ENCODE assay signal across 8 cellular contexts in the genomic region with DNA sequence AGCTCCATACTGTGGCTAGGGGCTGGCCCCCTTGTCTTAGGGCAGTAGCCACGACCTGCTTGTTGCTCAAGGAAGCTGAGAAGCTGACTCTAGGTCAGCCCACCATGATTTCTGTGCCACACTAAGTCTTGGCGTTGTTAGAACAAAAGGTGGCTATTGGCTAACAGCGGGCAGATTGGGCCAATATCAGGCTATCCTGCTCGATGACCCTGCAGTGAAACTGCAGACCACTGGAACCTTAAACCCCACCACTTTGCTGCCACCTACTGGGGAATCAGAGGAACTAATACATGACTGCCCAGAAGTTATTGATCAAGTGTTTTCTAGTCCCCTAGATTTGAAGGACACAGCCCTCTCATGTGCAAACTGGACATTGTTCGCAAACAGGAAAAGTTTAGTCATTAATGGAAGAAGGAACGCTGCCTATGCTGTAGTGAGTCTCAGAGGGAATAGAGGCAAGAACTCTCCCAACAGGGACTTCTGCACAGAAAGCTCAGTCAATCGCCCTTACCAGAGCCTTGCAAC. TPM values are rescaled to one million over a fixed set of nuclear protein-coding genes. Genes with fewer than 3 reads are reported as not detected.
DNase-seq lines count a peak whose midpoint lies in the region; ATAC-seq and TF ChIP-seq lines count a peak whose summit lies in the region.

No MANE protein-coding gene starts in this region.

- H3K27ac ChIP-seq in spleen: no peak overlapping the region

- DNase-seq in EL (peak; percentile 61), GM20000 (ENCODE audit: low spot score) (peak; percentile 45), RKO (ENCODE audit: low spot score) (peak; percentile 71), left ventricle myocardium superior (no peak), spleen (no peak), NCI-H187 treated with DMSO at 0.1 percent for 48 hours (lab: John Stamatoyannopoulos, UW) (no peak)
- DNase-seq in activated naive CD4-positive, alpha-beta T cell treated with anti-CD3 and anti-CD28 coated beads, Interleukin-2, amount 50 U/mL, for 16 hours: peak; percentile 32

- peaks cover 0 to 9% (median 3%) of the 10 kb centered on the region in 6 donors for H3K4me1 ChIP-seq in spleen

- H3K27me3 ChIP-seq in spleen (replicated peaks in 1 of 7): peaks cover 0 to 4% (median 0%) of the 10 kb centered on the region in 7 donors

- H3K4me3 ChIP-seq in spleen: no peak overlapping the region

- TF ChIP-seq CTCF in GM20000 (IDR thresholded peaks at IDR 0.05; ENCODE audit: extremely low read depth, missing control alignments): peak; percentile 28
- peak; percentile 26 to 79 (median 73) for TF ChIP-seq CTCF in spleen (IDR thresholded peaks at IDR 0.05 in 8 of 11, conservative IDR thresholded peaks at IDR 0.05 in 3 of 11)

- H3K9me3 ChIP-seq in spleen: no peaks in the 10 kb centered on the region

- 58 to 70% (median 60%) methylated on average over 7 of the region's 7 CpGs for WGBS in spleen, 5 donors

- TF ChIP-seq POLR2A in spleen (IDR thresholded peaks at IDR 0.05): no peak

- ATAC-seq in HG03469 (IDR thresholded peaks at IDR 0.05; ENCODE audit: unreplicated experiment) (peak; percentile 45), left ventricle myocardium superior (peak; percentile 73)

- H3K36me3 ChIP-seq in spleen: no peaks in the 10 kb centered on the region

- intact Hi-C loops in left ventricle myocardium superior (cut with micrococcal nuclease): no loop called here
- intact Hi-C loops in spleen (cut with DNase I; ENCODE audit: low total_unique reads): no loop called here

RNA-seq across cellular contexts. Expression of a gene that starts 17.0 kb away (rescaled TPM):
- total RNA-seq in left ventricle myocardium superior (9.6 TPM), spleen (10 to 100 TPM; 26.2 to 73.8 (median 27.4) TPM)
- 10 to 100 TPM; 22.7 to 24.6 (median 23.4) TPM for polyA plus RNA-seq in spleen

Comparison
In these comparisons a context has a peak if more than half of its experiments do, and no peak if none do; other contexts are left out.
1. DNase-seq: peak in EL (single experiment), GM20000 (single experiment), RKO (single experiment) and activated naive CD4-positive, alpha-beta T cell treated with anti-CD3 and anti-CD28 coated beads, Interleukin-2, amount 50 U/mL, for 16 hours (single experiment); none in left ventricle myocardium superior (single experiment), spleen (single experiment) and NCI-H187 treated with DMSO at 0.1 percent for 48 hours (single experiment).